In genomic region chr4:78578674-78579430, GRCh38 we compare ENCODE assay signal across 30 cellular contexts. TPM values are rescaled to one million over a fixed set of nuclear protein-coding genes. Genes with fewer than 3 reads are reported as not detected.
"Had no signal": no experiment of that assay in that cellular context is flagged by ENCODE, and none has a peak within 500 bp of the region (broad histone marks: within the 10 kb centered on the region; RNA-seq: fewer than 3 reads in every experiment).

No MANE protein-coding gene starts in this region.

- H3K9ac ChIP-seq: KMS-11 had no signal

- ATAC-seq: activated CD8-positive, alpha-beta memory T cell treated with anti-CD3 and anti-CD28 coated beads, Interleukin-2, amount 10 ng/mL, durations not matched to agents 7 days and 5 days; Panc1 had no signal

- H3K36me3 ChIP-seq: ascending aorta, cardiac muscle cell, SJCRH30, WERI-Rb-1 had no signal

- H3K27ac ChIP-seq: ascending aorta, cardiac muscle cell, KMS-11, SJCRH30, SK-N-MC, WERI-Rb-1 had no signal

- DNase-seq: activated CD4-positive, alpha-beta memory T cell treated with anti-CD3 and anti-CD28 coated beads, Interleukin-2, amount 10 ng/mL, durations not matched to agents 7 days and 5 days; activated CD4-positive, alpha-beta T cell treated with anti-CD3 and anti-CD28 coated beads for 1 hour; activated CD4-positive, alpha-beta T cell treated with anti-CD3 and anti-CD28 coated beads for 48 hours; activated CD4-positive, CD25-positive, alpha-beta regulatory T cell; activated CD8-positive, alpha-beta memory T cell treated with anti-CD3 and anti-CD28 coated beads for 24 hours; activated CD8-positive, alpha-beta memory T cell treated with anti-CD3 and anti-CD28 coated beads, Interleukin-2, amount 10 ng/mL, durations not matched to agents 7 days and 5 days; activated CD8-positive, alpha-beta memory T cell treated with anti-CD3 and anti-CD28 coated beads, Interleukin-2, amount 50 U/mL, for 48 hours; activated gamma-delta T cell; activated naive CD4-positive, alpha-beta T cell treated with Interleukin-2 at 50 U/mL for 16 hours; activated naive CD8-positive, alpha-beta T cell treated with anti-CD3 and anti-CD28 coated beads, Interleukin-2, amount 10 ng/mL, durations not matched to agents 7 days and 5 days; amygdala; NCI-H1092 treated with DMSO at 0.1 percent for 48 hours; NCI-H1417; NCI-H146; NCI-H187; NCI-H2029 treated with DMSO at 0.1 percent for 48 hours; NCI-H2107; NCI-H226; NCI-H446 treated with DMSO at 0.1 percent for 48 hours; NCI-H524; SHP77; T1000; WERI-Rb-1 had no signal

- H3K27me3 ChIP-seq: ascending aorta, cardiac muscle cell, SJCRH30 had no signal

- H3K4me3 ChIP-seq: ascending aorta, cardiac muscle cell, SJCRH30, SK-N-MC had no signal

- H3K4me2 ChIP-seq: KMS-11 had no signal

- H3K9me3 ChIP-seq: ascending aorta, SJCRH30 had no signal

- H3K4me1 ChIP-seq: ascending aorta, SJCRH30 had no signal

RNA-seq across cellular contexts. Expression of gene ANXA3, which starts 27.3 kb away (rescaled TPM):
- total RNA-seq: activated T-helper 2 cell treated with anti-CD3 and anti-CD28 coated beads, Interferon-gamma antibody, Interleukin-2, Interleukin-4, amounts not matched to agents 10 μg/mL and 5 μg/mL and 100 μg/mL, durations not matched to agents 14 hours and 24 hours and 36 hours had no signal
